Comparison of ENCODE assay signal across 7 cellular contexts in the genomic region with DNA sequence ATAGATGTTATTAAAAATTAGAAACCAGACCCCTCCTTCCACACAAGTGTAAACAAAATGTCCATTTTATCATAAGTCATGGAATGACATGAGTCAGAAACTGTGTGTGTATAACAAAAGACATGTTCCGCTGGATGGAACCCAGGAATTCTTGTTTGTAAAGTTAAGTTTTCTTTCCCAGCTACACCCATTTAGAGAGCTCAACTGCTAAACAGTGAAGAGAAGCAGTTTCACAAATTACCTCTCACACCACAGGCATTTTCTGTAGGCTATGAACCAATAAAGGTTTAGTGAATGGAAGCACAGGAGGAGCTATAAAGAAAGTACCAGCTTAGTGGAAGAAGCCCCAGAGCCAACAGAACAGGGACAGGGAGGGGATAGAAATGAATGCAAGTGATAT. TPM values are rescaled to one million over a fixed set of nuclear protein-coding genes. Genes with fewer than 3 reads are reported as not detected.
DNase-seq lines count a peak whose midpoint lies in the region; ATAC-seq and TF ChIP-seq lines count a peak whose summit lies in the region.
"Not testable (repeated sequence)": the region's sequence is repeated elsewhere in the genome, so short reads cannot be mapped to it uniquely, and the experiment has no call there.

No MANE protein-coding gene starts in this region.

- not testable (repeated sequence) for H3K9me3 Mint-ChIP-seq in activated naive CD4-positive, alpha-beta T cell treated with anti-CD3 and anti-CD28 coated beads, Interleukin-2, amount 50 U/mL, for 72 hours

- BruUV-seq in Panc1 (replicated peaks; lab: Mats Ljungman, UMichigan): not testable (repeated sequence)

- H3K27me3 ChIP-seq in Panc1 (ENCODE audit: control insufficient read depth, insufficient read depth, low read length); foreskin keratinocyte; lung (ENCODE audit: control insufficient read depth, insufficient read depth); sigmoid colon: not testable (repeated sequence)

- intact Hi-C loops in Panc1 (cut with micrococcal nuclease; ENCODE audit: unreplicated experiment); sigmoid colon (cut with DNase I): not testable (repeated sequence)

- in situ Hi-C loops in Panc1 (cut with HindIII; ENCODE audit: low pct_unique_long_range_greater_than_20kb, low sequenced_read_pairs): not testable (repeated sequence)

- TF ChIP-seq EP300 in sigmoid colon (IDR thresholded peaks at IDR 0.05): not testable (repeated sequence)

- DNase-seq in ELR (ENCODE audit: low read depth): peak; percentile 78
- DNase-seq in Panc1 (ENCODE audit: low read depth, low spot score); activated naive CD4-positive, alpha-beta T cell treated with anti-CD3 and anti-CD28 coated beads, Interleukin-2, amount 50 U/mL, for 72 hours (ENCODE audit: low spot score in 2 of 2); coronary artery (ENCODE audit: low spot score); lung (ENCODE audit: low spot score); sigmoid colon: not testable (repeated sequence)
- DNase-seq in foreskin keratinocyte: peak; percentile 60 to 86

- H3K36me3 ChIP-seq in Panc1 (ENCODE audit: control insufficient read depth, insufficient read depth, low read length); lung (ENCODE audit: control insufficient read depth in 2 of 2, insufficient read depth in 2 of 2, low read length in 2 of 2); sigmoid colon: not testable (repeated sequence)

- H3K4me3 ChIP-seq in Panc1 (ENCODE audit: low read depth in 2 of 2, low read length in 2 of 2); coronary artery; lung; sigmoid colon: not testable (repeated sequence)

- CTCF ChIA-PET in Panc1 (lab: Charles Lee): not testable (repeated sequence)

- not testable (repeated sequence) for TF ChIP-seq POLR2A in sigmoid colon (IDR thresholded peaks at IDR 0.05)

- ATAC-seq in Panc1 (peak; percentile 50; the same call in 1 of the 2 replicates), foreskin keratinocyte (peak; percentile 63), lung (ENCODE audit: insufficient read depth, low FRiP score) (peak; percentile 53)
- ATAC-seq in activated naive CD4-positive, alpha-beta T cell treated with anti-CD3 and anti-CD28 coated beads, Interleukin-2, amount 50 U/mL, for 72 hours: not testable (repeated sequence)

- peaks cover 5 to 47% of the 10 kb centered on the region in 2 donors for H3K36me3 Mint-ChIP-seq in activated naive CD4-positive, alpha-beta T cell treated with anti-CD3 and anti-CD28 coated beads, Interleukin-2, amount 50 U/mL, for 72 hours

- peak overlapping the region; percentile 91 for H3K27ac Mint-ChIP-seq in activated naive CD4-positive, alpha-beta T cell treated with anti-CD3 and anti-CD28 coated beads, Interleukin-2, amount 50 U/mL, for 72 hours

- TF ChIP-seq CTCF in Panc1 (IDR thresholded peaks at IDR 0.05); coronary artery (IDR thresholded peaks at IDR 0.05); foreskin keratinocyte (conservative IDR thresholded peaks at IDR 0.05); lung (IDR thresholded peaks at IDR 0.05; ENCODE audit: control extremely low read depth, extremely low read depth); sigmoid colon (IDR thresholded peaks at IDR 0.05): not testable (repeated sequence)

- H3K4me1 ChIP-seq in Panc1 (ENCODE audit: control insufficient read depth, insufficient read depth, low read length); lung (ENCODE audit: control insufficient read depth in 2 of 2, insufficient read depth in 2 of 2, low read length in 2 of 2): not testable (repeated sequence)
- peaks cover 32% of the 10 kb centered on the region for H3K4me1 ChIP-seq in foreskin keratinocyte
- peaks cover 0 to 27% (median 21%) of the 10 kb centered on the region in 4 donors for H3K4me1 ChIP-seq in sigmoid colon

- WGBS in lung, 2 donors: 47 to 78% methylated on average over 1 of the region's 1 CpG
- WGBS in sigmoid colon, 2 donors: 72 to 86% methylated on average over 1 of the region's 1 CpG

- H3K27ac ChIP-seq in Panc1 (ENCODE audit: low read length): not testable (repeated sequence)
- peak overlapping the region; percentile 50 to 82 for H3K27ac ChIP-seq in coronary artery
- H3K27ac ChIP-seq in foreskin keratinocyte: peak overlapping the region; percentile 94
- peak overlapping the region in 1 of 2 donors; percentile 22 for H3K27ac ChIP-seq in lung (ENCODE audit: low read depth in 1 of 2, low read length in 1 of 2)
- peak overlapping the region in 3 of 4 donors; percentile 40 to 57 (median 45) for H3K27ac ChIP-seq in sigmoid colon

- POLR2A ChIA-PET in Panc1 (lab: Charles Lee): not testable (repeated sequence)

- H3K9me3 ChIP-seq in Panc1 (ENCODE audit: control insufficient read depth, insufficient read depth, low read depth, low read length); lung (ENCODE audit: control insufficient read depth in 2 of 2, insufficient read depth in 1 of 2, low read length in 1 of 2); sigmoid colon: not testable (repeated sequence)

RNA-seq across cellular contexts. Expression of a gene that starts 12.4 kb away (rescaled TPM):
- 138 TPM for total RNA-seq in Panc1 (2021; ENCODE audit: unreplicated experiment)
- 102 TPM for polyA plus RNA-seq in Panc1 (2012; ENCODE audit: insufficient read length)
- total RNA-seq in activated naive CD4-positive, alpha-beta T cell treated with anti-CD3 and anti-CD28 coated beads, Interleukin-2, amount 50 U/mL, for 72 hours: 100 to 1,000 TPM; 116 to 173 TPM
- total RNA-seq in foreskin keratinocyte: 98.1 and 120 TPM in 2 replicates
- 42.4 and 61.8 TPM in 2 replicates for polyA plus RNA-seq in foreskin keratinocyte
- total RNA-seq in lung: 100 to 1,000 TPM; 124 to 133 TPM
- 10 to 100 TPM; 52.7 to 69.0 TPM for polyA plus RNA-seq in lung
- total RNA-seq in sigmoid colon: 100 to 1,000 TPM; 135 to 153 (median 148) TPM
- polyA plus RNA-seq in sigmoid colon: 100 to 1,000 TPM in 2 of 3 donors, 10 to 100 TPM in 1; 71.3 to 162 (median 111) TPM

RNA-seq across cellular contexts. Expression of a gene that starts 12.8 kb away (rescaled TPM):
- total RNA-seq in Panc1 (2021; ENCODE audit: unreplicated experiment) (45.2 TPM), foreskin keratinocyte (22.1 and 23.9 TPM in 2 replicates), lung (10 to 100 TPM; 26.2 to 34.5 TPM), sigmoid colon (10 to 100 TPM; 19.1 to 26.9 (median 22.8) TPM)
- 30.5 TPM for polyA plus RNA-seq in Panc1 (2012; ENCODE audit: insufficient read length)
- total RNA-seq in activated naive CD4-positive, alpha-beta T cell treated with anti-CD3 and anti-CD28 coated beads, Interleukin-2, amount 50 U/mL, for 72 hours: 10 to 100 TPM; 24.5 to 30.5 TPM
- polyA plus RNA-seq in foreskin keratinocyte (7.0 and 9.3 TPM in 2 replicates), lung (10 to 100 TPM; 12.8 to 16.0 TPM), sigmoid colon (10 to 100 TPM; 18.8 to 27.0 (median 22.2) TPM)
